ENCODE assay signal across 1 cellular context in genomic region chr14:34713681-34714319, GRCh38.
TF ChIP-seq lines count a peak whose summit lies in the region.

No MANE protein-coding gene starts in this region.

TF ChIP-seq in HEK293, 187 proteins besides CTCF, POLR2A, EP300 and RAD21 (continued from another document):
- TF ChIP-seq PATZ1 (tag by site-specific recombination; IDR thresholded peaks at IDR 0.05) (peak; percentile 20; the same call in 1 of the 2 replicates), ZNF366 (tag by site-specific recombination; conservative IDR thresholded peaks at IDR 0.05) (peak; percentile 75), MEIS1 (CRISPR knock-in tag; IDR thresholded peaks at IDR 0.05; ENCODE audit: borderline replicate concordance) (no peak), ZNF600 (tag by site-specific recombination; IDR thresholded peaks at IDR 0.05) (peak; percentile 74; the same call in 1 of the 2 replicates), ZNF692 (tag by site-specific recombination; IDR thresholded peaks at IDR 0.05) (peak; percentile 100), KLF10 (tag by site-specific recombination; IDR thresholded peaks at IDR 0.05) (peak; percentile 42; the same call in 1 of the 2 replicates), ZNF785 (tag by site-specific recombination; IDR thresholded peaks at IDR 0.05) (no peak), ZNF10 (tag by site-specific recombination; IDR thresholded peaks at IDR 0.05) (peak; percentile 72), ZNF335 (tag by site-specific recombination; conservative IDR thresholded peaks at IDR 0.05) (0 out of 2 replicates have a peak, but pooled peaks have one; percentile 38), SP7 (tag by site-specific recombination; IDR thresholded peaks at IDR 0.05) (peak; percentile 46; the same call in 1 of the 2 replicates), ZFHX2 (tag by site-specific recombination; conservative IDR thresholded peaks at IDR 0.05) (peak; percentile 27; the same call in 1 of the 2 replicates), ZBTB20 (tag by site-specific recombination; IDR thresholded peaks at IDR 0.05) (peak; percentile 12; the same call in 1 of the 2 replicates), ZNF362 (tag by site-specific recombination; IDR thresholded peaks at IDR 0.05) (peak; percentile 90), PRDM6 (tag by site-specific recombination; IDR thresholded peaks at IDR 0.05) (0 out of 2 replicates have a peak, but pooled peaks have one; percentile 53), ZNF292 (tag by site-specific recombination; IDR thresholded peaks at IDR 0.05; ENCODE audit: borderline replicate concordance, low read depth) (no peak)
